Comparison of ENCODE assay signal across 8 cellular contexts in the genomic region with DNA sequence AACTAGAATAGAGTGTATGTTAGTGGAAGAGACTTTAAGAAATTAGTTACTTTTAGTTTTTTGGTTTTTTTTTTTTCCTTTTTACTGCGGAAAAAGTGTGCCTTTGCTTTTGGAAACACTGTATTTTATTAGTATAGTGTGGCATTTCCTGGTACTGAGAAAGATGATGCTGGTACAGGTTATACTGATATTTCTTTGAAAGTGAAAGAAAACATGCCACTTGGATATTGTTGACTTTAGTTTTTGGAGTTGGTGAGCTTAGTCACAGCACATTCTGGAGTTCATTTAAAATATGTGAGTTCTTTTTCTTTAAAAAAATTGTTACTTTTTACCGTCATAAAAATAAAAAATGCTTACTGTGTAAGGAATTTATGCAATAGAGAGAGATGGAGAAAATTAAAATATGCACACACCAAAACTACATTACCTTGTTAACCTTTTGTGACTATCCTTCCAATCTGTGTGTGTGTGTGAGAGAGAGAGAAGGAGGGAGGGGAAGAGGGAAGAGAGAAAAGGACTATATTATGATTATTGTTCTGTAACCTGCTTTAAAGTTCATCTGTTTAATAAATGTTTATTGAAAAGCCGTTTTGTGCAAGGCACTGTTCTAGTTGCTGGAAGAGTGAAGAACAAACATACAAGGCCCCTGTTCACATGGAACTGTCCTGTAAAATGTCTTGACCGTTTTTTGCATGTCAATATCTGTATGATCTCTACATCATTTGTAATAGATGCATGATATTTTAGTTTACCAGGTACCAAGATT. TPM values are rescaled to one million over a fixed set of nuclear protein-coding genes. Genes with fewer than 3 reads are reported as not detected.
A peak's percentile ranks its signal among the peaks of the same experiment; 100 is the strongest.
DNase-seq lines count a peak whose midpoint lies in the region; ATAC-seq and TF ChIP-seq lines count a peak whose summit lies in the region.

No MANE protein-coding gene starts in this region.

- DNase-seq in ELR (ENCODE audit: low read depth) = peak; percentile 42
- no peak for DNase-seq in OCI-LY7 (ENCODE audit: low spot score)
- no peak for DNase-seq in fibroblast of mammary gland (ENCODE audit: low read depth)
- DNase-seq in skeletal muscle cell (ENCODE audit: low read depth) = no peak
- no peak for DNase-seq in retina
- no peak for DNase-seq in substantia nigra (lab: John Stamatoyannopoulos, UW)
- no peak for DNase-seq in DMS79 (lab: John Stamatoyannopoulos, UW)

- peaks cover 7% of the 10 kb centered on the region; the same call in 1 of the 2 replicates for H3K9me3 ChIP-seq in OCI-LY7 (ENCODE audit: low read length)

- H3K27ac ChIP-seq in OCI-LY7 (ENCODE audit: low read depth, low read length, poor library complexity, severe bottlenecking) (peak overlapping the region; percentile 82), substantia nigra (ENCODE audit: low read depth, low read length, poor library complexity, severe bottlenecking) (no peak overlapping the region)

- peak overlapping the region; percentile 27; the same call in 1 of the 2 replicates for H2AFZ ChIP-seq in OCI-LY7 (ENCODE audit: low read length)

- H3K36me3 ChIP-seq in OCI-LY7 (ENCODE audit: insufficient read depth, low read length) = peaks cover 24% of the 10 kb centered on the region

- CTCF ChIA-PET in OCI-LY7 (lab: Charles Lee; ENCODE audit: unreplicated experiment) = no interaction called here

- H3K79me2 ChIP-seq in OCI-LY7 (ENCODE audit: insufficient read depth, low read depth, low read length) = peaks cover 59% of the 10 kb centered on the region

- TF ChIP-seq CTCF in OCI-LY7 (conservative IDR thresholded peaks at IDR 0.05; ENCODE audit: low read length) = no peak
- TF ChIP-seq CTCF in fibroblast of mammary gland (conservative IDR thresholded peaks at IDR 0.05; ENCODE audit: control insufficient read depth, insufficient read depth, low read depth, low read length) = no peak

- H3K4me3 ChIP-seq in OCI-LY7 (ENCODE audit: low read depth, low read length, poor library complexity, severe bottlenecking) = peak overlapping the region; percentile 97
- H3K4me3 ChIP-seq in fibroblast of mammary gland (ENCODE audit: control insufficient read depth, low read depth, low read length) = peak overlapping the region; percentile 94
- peak overlapping the region; percentile 81 for H3K4me3 ChIP-seq in skeletal muscle cell (ENCODE audit: low read depth, low read length)

- peaks cover 12% of the 10 kb centered on the region; the same call in 1 of the 2 replicates for H4K20me1 ChIP-seq in OCI-LY7 (ENCODE audit: insufficient read depth, low read length)

- POLR2A ChIA-PET in OCI-LY7 (lab: Charles Lee) = interaction anchor here (0.6 to 1.5 kb wide), 4 partner anchors 9 to 1892 kb away, joined by 3 to 10 read pairs (median 5); no protein-coding TSS in a partner anchor

- ATAC-seq in GM21526 (IDR thresholded peaks at IDR 0.05; ENCODE audit: low FRiP score, unreplicated experiment) = no peak

- BruUV-seq in OCI-LY7 (replicated peaks; lab: Mats Ljungman, UMichigan) = TSS peak; percentile 57

- no peaks in the 10 kb centered on the region for H3K9me2 ChIP-seq in OCI-LY7 (ENCODE audit: insufficient read depth, low read length)

- intact Hi-C loops in OCI-LY7 (cut with micrococcal nuclease; ENCODE audit: unreplicated experiment) = loop anchor here (5.0 to 10.0 kb wide), 4 partner anchors 84 to 856 kb away; a partner anchor contains a TSS

- peak overlapping the region; percentile 98 for H3K4me2 ChIP-seq in OCI-LY7 (ENCODE audit: low read length)

- H3K4me1 ChIP-seq in OCI-LY7 (ENCODE audit: insufficient read depth, low read length, poor library complexity, severe bottlenecking) = peaks cover 28% of the 10 kb centered on the region

RNA-seq across cellular contexts. Expression of a gene that starts 1.9 kb away (rescaled TPM):
- 12.0 and 14.7 TPM in 2 replicates for total RNA-seq in OCI-LY7 (2014; rRNA removed; shearing (Covaris generic))
- total RNA-seq in OCI-LY7 (2022) = 12.9 and 16.5 TPM in 2 replicates
